ENCODE assay signal across 8 cellular contexts in the genomic region with DNA sequence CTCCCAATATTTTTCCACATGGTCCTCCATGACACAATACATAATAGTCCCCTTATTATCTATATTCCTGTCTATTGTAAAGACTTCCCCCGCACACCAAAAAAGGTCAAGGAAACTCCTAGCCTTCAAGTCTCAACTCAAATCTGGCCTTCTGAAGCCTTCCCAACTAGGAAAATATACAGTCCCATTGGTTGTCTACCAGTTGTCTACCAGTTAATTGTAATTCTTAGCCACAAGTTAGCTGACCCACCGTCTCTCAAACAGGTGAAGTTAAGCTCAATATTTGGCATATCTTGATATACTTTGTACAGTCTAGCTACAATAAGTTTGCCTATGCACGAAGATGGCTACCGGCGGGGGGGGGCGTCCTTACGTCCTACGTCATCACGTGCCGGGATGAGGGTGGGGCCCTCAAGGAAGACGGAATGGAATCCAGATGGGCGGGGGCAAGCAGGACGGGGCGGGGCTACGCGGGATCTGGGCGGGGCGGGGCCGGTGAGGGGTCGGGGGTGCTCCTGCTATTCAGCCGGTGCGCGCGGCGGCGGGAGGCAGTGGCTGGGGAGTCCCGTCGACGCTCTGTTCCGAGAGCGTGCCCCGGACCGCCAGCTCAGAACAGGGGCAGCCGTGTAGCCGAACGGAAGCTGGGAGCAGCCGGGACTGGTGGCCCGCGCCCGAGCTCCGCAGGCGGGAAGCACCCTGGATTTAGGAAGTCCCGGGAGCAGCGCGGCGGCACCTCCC. TPM values are rescaled to one million over a fixed set of nuclear protein-coding genes. Genes with fewer than 3 reads are reported as not detected.
DNase-seq lines count a peak whose midpoint lies in the region; ATAC-seq, FAIRE-seq and TF ChIP-seq lines count a peak whose summit lies in the region.

Gene AHR, plus strand, starts transcription at position 551 of the 738 bp plus-strand sequence. CDS start 613 bp downstream, outside the sequence.

- H3K4me2 ChIP-seq in HepG2 (ENCODE audit: low read depth, low read length) = peak within 1 kb of the TSS; percentile 79

- H3K9me3 Mint-ChIP-seq in activated CD4-positive, alpha-beta T cell treated with anti-CD3 and anti-CD28 coated beads, Interleukin-2, amount 10 ng/mL, durations not matched to agents 7 days and 5 days = peaks cover 13% of the 10 kb centered on the region
- peaks cover 8% of the 10 kb centered on the region for H3K9me3 Mint-ChIP-seq in dendritic cell treated with granulocyte-macrophage colony-stimulating factor and Interleukin-4, amounts not matched to agents 40 ng/mL and 50 ng/mL, for 4 days

- H3K4me3 Mint-ChIP-seq in activated CD4-positive, alpha-beta T cell treated with anti-CD3 and anti-CD28 coated beads, Interleukin-2, amount 10 ng/mL, durations not matched to agents 7 days and 5 days = peak within 1 kb of the TSS; percentile 93
- peak within 1 kb of the TSS; percentile 99 for H3K4me3 Mint-ChIP-seq in dendritic cell treated with granulocyte-macrophage colony-stimulating factor and Interleukin-4, amounts not matched to agents 40 ng/mL and 50 ng/mL, for 4 days

- no peaks in the 10 kb centered on the region for H3K27me3 Mint-ChIP-seq in activated CD4-positive, alpha-beta T cell treated with anti-CD3 and anti-CD28 coated beads, Interleukin-2, amount 10 ng/mL, durations not matched to agents 7 days and 5 days
- H3K27me3 Mint-ChIP-seq in dendritic cell treated with granulocyte-macrophage colony-stimulating factor and Interleukin-4, amounts not matched to agents 40 ng/mL and 50 ng/mL, for 4 days = no peaks in the 10 kb centered on the region

- H2AFZ ChIP-seq in HepG2 (ENCODE audit: low read length) = peak within 1 kb of the TSS; percentile 99

- ATAC-seq in GM18870 (IDR thresholded peaks at IDR 0.05; ENCODE audit: unreplicated experiment) (peak; percentile 23), HG03135 (IDR thresholded peaks at IDR 0.05; ENCODE audit: unreplicated experiment) (peak; percentile 56), HepG2 (peak; percentile 94)

- TF ChIP-seq RAD21 in HepG2 (CRISPR knock-in tag; IDR thresholded peaks at IDR 0.05) = peak; percentile 53; the same call in 1 of the 2 replicates

- TF ChIP-seq CTCF in AG04450 (IDR thresholded peaks at IDR 0.05; ENCODE audit: low read depth, low read length) = no peak
- TF ChIP-seq CTCF in HepG2 (CRISPR knock-in tag; IDR thresholded peaks at IDR 0.05) = no peak

- peak within 1 kb of the TSS; percentile 72 for H3K4me3 ChIP-seq in AG04450 (ENCODE audit: low read depth, low read length)
- peak within 1 kb of the TSS; percentile 78 to 95 (median 82) for H3K4me3 ChIP-seq in HepG2 (replicated peaks in 1 of 3; ENCODE audit: insufficient read depth in 1 of 3, low read depth in 2 of 3, low read length in 3 of 3)

- peak within 1 kb of the TSS; percentile 34 for H3K27ac ChIP-seq in AG04450 (ENCODE audit: low read depth, low read length)
- peak within 1 kb of the TSS; percentile 83 for H3K27ac ChIP-seq in HepG2 (ENCODE audit: extremely low read length, insufficient read depth, low read length)

- peak within 1 kb of the TSS; percentile 95 for H3K27ac Mint-ChIP-seq in activated CD4-positive, alpha-beta T cell treated with anti-CD3 and anti-CD28 coated beads, Interleukin-2, amount 10 ng/mL, durations not matched to agents 7 days and 5 days
- peak within 1 kb of the TSS; percentile 95 for H3K27ac Mint-ChIP-seq in dendritic cell treated with granulocyte-macrophage colony-stimulating factor and Interleukin-4, amounts not matched to agents 40 ng/mL and 50 ng/mL, for 4 days

- peak; percentile 32 for FAIRE-seq in HepG2 (lab: Jason Lieb, UNC)

- peak; percentile 88 to 97 for TF ChIP-seq POLR2A in HepG2 (IDR thresholded peaks at IDR 0.05; ENCODE audit: insufficient read depth in 1 of 2, low read depth in 2 of 2, low read length in 2 of 2)

- H3K4me1 ChIP-seq in HepG2 (ENCODE audit: insufficient read depth, low read length) = peaks cover 24% of the 10 kb centered on the region

- no TSS peak for BruUV-seq in HepG2 (replicated peaks; lab: Mats Ljungman, UMichigan)

- H3K36me3 ChIP-seq in HepG2 (replicated peaks in 1 of 2; ENCODE audit: control insufficient read depth in 1 of 2, insufficient read depth in 2 of 2, low read length in 2 of 2) = no peaks in the 10 kb centered on the region

- CTCF ChIA-PET in AG04450 (lab: Charles Lee) (interaction anchor here (0.6 to 1.5 kb wide), 6 partner anchors 17 to 407 kb away, joined by 4 to 5 read pairs (median 4); no protein-coding TSS in a partner anchor), HepG2 (lab: Yijun Ruan, JAX; ENCODE audit: low intra/inter-chr PET ratio, low total read pairs) (no interaction called here)
- CTCF ChIA-PET in activated CD4-positive, alpha-beta T cell treated with anti-CD3 and anti-CD28 coated beads, Interleukin-2, amount 10 ng/mL, durations not matched to agents 7 days and 5 days (lab: Charles Lee) = interaction anchor here (1.0 to 1.3 kb wide), 2 partner anchors 158 to 315 kb away, joined by 3 to 4 read pairs; no protein-coding TSS in a partner anchor

- peak within 1 kb of the TSS; percentile 93 for H3K9ac ChIP-seq in HepG2 (ENCODE audit: insufficient read depth, low read depth, low read length)

- POLR2A ChIA-PET in AG04450 (lab: Yijun Ruan, JAX) = interaction anchor here (0.5 to 1.7 kb wide), 11 partner anchors 9 to 742 kb away, joined by 3 to 8 read pairs (median 3); no protein-coding TSS in a partner anchor
- POLR2A ChIA-PET in activated CD4-positive, alpha-beta T cell treated with anti-CD3 and anti-CD28 coated beads, Interleukin-2, amount 10 ng/mL, durations not matched to agents 7 days and 5 days (lab: Charles Lee) = interaction anchor here (0.7 kb wide), 2 partner anchors 100 to 284 kb away, joined by 3 read pairs; no protein-coding TSS in a partner anchor
- POLR2A ChIA-PET in HepG2 (lab: Yijun Ruan, JAX) = interaction anchor here (0.6 to 3.2 kb wide), 22 partner anchors 10 to 496 kb away, joined by 3 to 28 read pairs (median 4); no protein-coding TSS in a partner anchor

- 6% methylated on average over 12 of the region's 46 CpGs for WGBS in HepG2 (ENCODE audit: low lambda C conversion rate)

- H4K20me1 ChIP-seq in HepG2 (ENCODE audit: insufficient read depth, low read length) = peaks cover 39% of the 10 kb centered on the region

- intact Hi-C loops in dendritic cell treated with granulocyte-macrophage colony-stimulating factor and Interleukin-4, amounts not matched to agents 40 ng/mL and 50 ng/mL, for 4 days (cut with micrococcal nuclease) = loop anchor here (2.0 to 5.0 kb wide), 4 partner anchors 41 to 145 kb away; no protein-coding TSS in a partner anchor
- intact Hi-C loops in HepG2 (cut with micrococcal nuclease; ENCODE audit: unreplicated experiment) = loop anchor here (1.0 to 2.0 kb wide), 3 partner anchors 92 to 315 kb away; no protein-coding TSS in a partner anchor

- peaks cover 44% of the 10 kb centered on the region for H3K79me2 ChIP-seq in HepG2 (ENCODE audit: insufficient read depth, low read length)

- H3K4me1 Mint-ChIP-seq in activated CD4-positive, alpha-beta T cell treated with anti-CD3 and anti-CD28 coated beads, Interleukin-2, amount 10 ng/mL, durations not matched to agents 7 days and 5 days = peaks cover 27% of the 10 kb centered on the region
- peaks cover 17% of the 10 kb centered on the region for H3K4me1 Mint-ChIP-seq in dendritic cell treated with granulocyte-macrophage colony-stimulating factor and Interleukin-4, amounts not matched to agents 40 ng/mL and 50 ng/mL, for 4 days (ENCODE audit: low read depth)

- in situ Hi-C loops in HepG2 (cut with HindIII; ENCODE audit: extremely low pct_ligation_motif_present, low pct_unique_long_range_greater_than_20kb) = no loop called here

- TF ChIP-seq EP300 in HepG2 (IDR thresholded peaks at IDR 0.05; ENCODE audit: low read depth in 2 of 2, low read length in 2 of 2) (0 out of 4 replicates have a peak, but pooled peaks of 1 of the 2 experiments have one; percentile 6), HepG2 (CRISPR knock-in tag; IDR thresholded peaks at IDR 0.05; ENCODE audit: borderline replicate concordance) (no peak; the same call in 1 of the 2 replicates)

- H3K36me3 Mint-ChIP-seq in activated CD4-positive, alpha-beta T cell treated with anti-CD3 and anti-CD28 coated beads, Interleukin-2, amount 10 ng/mL, durations not matched to agents 7 days and 5 days (ENCODE audit: low read depth) = peaks cover 15% of the 10 kb centered on the region
- H3K36me3 Mint-ChIP-seq in dendritic cell treated with granulocyte-macrophage colony-stimulating factor and Interleukin-4, amounts not matched to agents 40 ng/mL and 50 ng/mL, for 4 days (ENCODE audit: low read depth) = peaks cover 24% of the 10 kb centered on the region

- DNase-seq in AG04450 (ENCODE audit: low read depth, low spot score) (peak; percentile 89), NCI-H510A treated with DMSO at 0.1 percent for 48 hours (lab: John Stamatoyannopoulos, UW) (peak; percentile 88), HepG2 (ENCODE audit: low spot score) (peak; percentile 86)
- peak; percentile 86 for DNase-seq in activated CD4-positive, alpha-beta T cell treated with anti-CD3 and anti-CD28 coated beads, Interleukin-2, amount 10 ng/mL, durations not matched to agents 7 days and 5 days
- DNase-seq in stimulated activated CD4-positive, alpha-beta T cell treated with anti-CD3 and anti-CD28 coated beads, Interleukin-4, amount 100 ng/mL, for 1 hour = peak; percentile 90

- H3K27me3 ChIP-seq in AG04450 (ENCODE audit: control insufficient read depth, insufficient read depth, low read length) (no peaks in the 10 kb centered on the region), HepG2 (ENCODE audit: control insufficient read depth in 1 of 2, insufficient read depth in 2 of 2, low read length in 2 of 2) (peaks cover 0 to 2% of the 10 kb centered on the region in 2 experiments; a peak in 1 of 5 replicates)

- no peaks in the 10 kb centered on the region for H3K9me3 ChIP-seq in AG04450 (ENCODE audit: control insufficient read depth, insufficient read depth, low read length)
- no peaks in the 10 kb centered on the region for H3K9me3 ChIP-seq in HepG2 (ENCODE audit: low read length)

RNA-seq across cellular contexts. Expression of gene AHR, which starts in this region (rescaled TPM):
- polyA plus RNA-seq in AG04450 (2011; rRNA removed) (9.8 and 12.1 TPM in 2 replicates), HepG2 (2011; rRNA removed) (9.0 and 10.0 TPM in 2 replicates)
- polyA minus RNA-seq in AG04450 (2011; rRNA and poly(A)+ RNA removed) = 9.6 and 15.1 TPM in 2 replicates
- total RNA-seq in activated CD4-positive, alpha-beta T cell treated with anti-CD3 and anti-CD28 coated beads, Interleukin-2, amount 10 ng/mL, durations not matched to agents 7 days and 5 days = 10 to 100 TPM; 31.5 to 45.4 TPM
- 31.3 and 34.1 TPM in 2 replicates for total RNA-seq in HepG2 (2016; rRNA removed; fragmentation: Illumina TruSeq; extraction: Trizol)
- 1.7 and 3.1 TPM in 2 replicates for total RNA-seq in HepG2 (2016; cell fraction: cytosol; rRNA removed; fragmentation: Illumina TruSeq; extraction: Trizol; ENCODE audit: low read depth)
- 30.9 and 33.5 TPM in 2 replicates for total RNA-seq in HepG2 (2016; cell fraction: insoluble cytoplasmic fraction; rRNA removed; fragmentation: Illumina TruSeq; extraction: Trizol)
- total RNA-seq in HepG2 (2016; cell fraction: membrane; rRNA removed; fragmentation: Illumina TruSeq; extraction: Trizol) = 6.5 and 7.0 TPM in 2 replicates
- total RNA-seq in HepG2 (2016; cell fraction: nucleus; rRNA removed; fragmentation: Illumina TruSeq; extraction: Trizol) = 32.0 and 45.9 TPM in 2 replicates
- polyA plus RNA-seq in HepG2 (2011; cell fraction: cytosol; rRNA removed) = 3.4 and 7.6 TPM in 2 replicates
- 17.2 and 19.0 TPM in 2 replicates for polyA plus RNA-seq in HepG2 (2011; cell fraction: nucleus; rRNA removed)
- 19.9 and 20.0 TPM in 2 replicates for polyA plus RNA-seq in HepG2 (2012)
- 0.34 and 0.38 TPM in 2 replicates for polyA plus RNA-seq in HepG2 (2016; cell fraction: cytosol; fragmentation: Illumina TruSeq; extraction: Trizol; ENCODE audit: low read depth)
- 12.0 and 12.5 TPM in 2 replicates for polyA plus RNA-seq in HepG2 (2016; cell fraction: insoluble cytoplasmic fraction; fragmentation: Illumina TruSeq; extraction: Trizol; ENCODE audit: low read depth)
- 1.6 and 1.8 TPM in 2 replicates for polyA plus RNA-seq in HepG2 (2016; cell fraction: membrane; fragmentation: Illumina TruSeq; extraction: Trizol; ENCODE audit: low read depth)
- polyA plus RNA-seq in HepG2 (2016; cell fraction: nucleus; fragmentation: Illumina TruSeq; extraction: Trizol; ENCODE audit: insufficient read depth, low read depth) = 19.2 and 22.4 TPM in 2 replicates
- polyA minus RNA-seq in HepG2 (2011; rRNA and poly(A)+ RNA removed; ENCODE audit: low replicate concordance) = 8.4 and 12.3 TPM in 2 replicates
- 26.4 and 26.5 TPM in 2 replicates for polyA minus RNA-seq in HepG2 (2011; cell fraction: cytosol; rRNA and poly(A)+ RNA removed)
- polyA minus RNA-seq in HepG2 (2011; cell fraction: nucleus; rRNA and poly(A)+ RNA removed) = 147 and 166 TPM in 2 replicates

Comparison
In these comparisons a context has a peak if more than half of its experiments do, and no peak if none do; other contexts are left out.
1. Peak in every context shown above with its lines: DNase-seq, ATAC-seq, H3K4me3 ChIP-seq and H3K27ac ChIP-seq.
2. ATAC-seq: peak in every context shown above with its lines; median percentile 94 in HepG2; 56 in HG03135; 23 in GM18870.